Comparison of ENCODE assay signal across 9 cellular contexts in the genomic region with DNA sequence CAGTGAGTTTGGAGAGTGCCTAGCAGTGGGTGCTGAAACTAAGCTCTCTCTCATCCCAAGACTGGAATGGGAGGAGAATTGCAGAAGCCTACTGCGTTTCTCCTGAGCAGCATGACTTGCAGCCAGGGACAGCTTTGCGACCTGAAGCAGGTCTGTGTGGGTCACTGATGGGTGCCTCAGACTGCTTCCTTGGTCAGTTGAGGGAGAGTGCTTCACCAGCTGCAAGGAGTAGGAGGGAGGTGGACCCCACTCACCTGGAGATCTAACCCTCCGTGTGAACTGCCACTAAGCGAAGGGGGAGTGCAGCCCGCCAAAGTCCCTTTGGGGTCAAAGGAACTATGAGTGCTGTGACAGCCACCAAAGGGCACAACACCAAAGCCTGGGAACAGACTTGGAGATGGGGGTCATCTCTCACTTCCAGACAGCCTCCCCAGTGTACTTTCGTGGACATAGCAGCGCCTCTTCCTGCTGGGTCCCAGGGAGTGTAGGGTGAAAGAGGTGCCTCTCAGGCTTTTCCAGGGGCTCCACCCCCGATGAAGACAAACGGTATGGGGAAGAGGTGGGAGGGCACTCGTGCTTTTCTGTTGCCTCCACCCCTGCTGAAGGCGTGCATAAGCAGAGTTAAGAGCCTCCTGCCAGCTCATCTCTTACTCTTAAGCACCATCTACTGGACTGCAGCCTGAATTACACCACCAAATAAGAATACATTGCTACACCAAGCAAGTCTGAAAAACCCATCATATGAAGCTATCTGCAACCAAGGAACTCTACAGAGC. TPM values are rescaled to one million over a fixed set of nuclear protein-coding genes. Genes with fewer than 3 reads are reported as not detected.
DNase-seq lines count a peak whose midpoint lies in the region; ATAC-seq and TF ChIP-seq lines count a peak whose summit lies in the region.
"Had no signal": no experiment of that assay in that cellular context is flagged by ENCODE, and none has a peak within 500 bp of the region (broad histone marks: within the 10 kb centered on the region; RNA-seq: fewer than 3 reads in every experiment).

No MANE protein-coding gene starts in this region.

- H3K36me3 ChIP-seq in suprapubic skin: no peaks in the 10 kb centered on the region

- intact Hi-C loops in dendritic cell treated with granulocyte-macrophage colony-stimulating factor and Interleukin-4, amounts not matched to agents 40 ng/mL and 50 ng/mL, for 4 days (cut with micrococcal nuclease): loop anchor here (2.0 kb wide), 2 partner anchors 444 to 642 kb away; no protein-coding TSS in a partner anchor

- no peaks in the 10 kb centered on the region for H3K36me3 Mint-ChIP-seq in T-helper 17 cell (ENCODE audit: low read depth)
- H3K36me3 Mint-ChIP-seq in dendritic cell treated with granulocyte-macrophage colony-stimulating factor and Interleukin-4, amounts not matched to agents 40 ng/mL and 50 ng/mL, for 4 days (ENCODE audit: low read depth): no peaks in the 10 kb centered on the region

- TF ChIP-seq POLR2A in NB4 (IDR thresholded peaks at IDR 0.05; ENCODE audit: extremely low read depth, insufficient read length): no peak
- no peak for TF ChIP-seq POLR2A in suprapubic skin (IDR thresholded peaks at IDR 0.05)

- TF ChIP-seq EP300 in suprapubic skin (IDR thresholded peaks at IDR 0.05): no peak

- ATAC-seq in HG02798 (IDR thresholded peaks at IDR 0.05; ENCODE audit: poor library complexity, unreplicated experiment) (peak; percentile 97), T-helper 17 cell (peak; percentile 97)

- H3K4me3 ChIP-seq in NB4 (ENCODE audit: low read depth, low read length) (no peak overlapping the region), suprapubic skin (no peak overlapping the region)

- no peak overlapping the region for H3K27ac Mint-ChIP-seq in T-helper 17 cell
- no peak overlapping the region for H3K27ac Mint-ChIP-seq in dendritic cell treated with granulocyte-macrophage colony-stimulating factor and Interleukin-4, amounts not matched to agents 40 ng/mL and 50 ng/mL, for 4 days
- H3K27ac Mint-ChIP-seq: T-helper 1 cell treated with Interleukin-12 subunit alpha and Interleukin-12 subunit beta and Interleukin-4 antibody, amounts not matched to agents 30 μg/mL and 1 μg/mL, for 36 hours had no signal

- H3K27ac ChIP-seq in suprapubic skin: no peak overlapping the region

- H3K27me3 Mint-ChIP-seq in T-helper 17 cell: peaks cover 42% of the 10 kb centered on the region
- no peaks in the 10 kb centered on the region for H3K27me3 Mint-ChIP-seq in dendritic cell treated with granulocyte-macrophage colony-stimulating factor and Interleukin-4, amounts not matched to agents 40 ng/mL and 50 ng/mL, for 4 days

- TF ChIP-seq CTCF in AG09319 (IDR thresholded peaks at IDR 0.05; ENCODE audit: low read depth, low read length) (peak; percentile 72), GM13977 (IDR thresholded peaks at IDR 0.05; ENCODE audit: extremely low read depth, insufficient read depth, missing control alignments) (peak; percentile 73), NB4 (IDR thresholded peaks at IDR 0.05; ENCODE audit: low read depth, low read length) (peak; percentile 73), suprapubic skin (IDR thresholded peaks at IDR 0.05) (peak; percentile 23 to 52)

- H3K9me3 ChIP-seq in T-helper 17 cell (ENCODE audit: control insufficient read depth, low read length, poor library complexity, severe bottlenecking) (no peaks in the 10 kb centered on the region), suprapubic skin (no peaks in the 10 kb centered on the region)

- no peaks in the 10 kb centered on the region for H3K4me1 ChIP-seq in suprapubic skin

- no peaks in the 10 kb centered on the region for H3K9me3 Mint-ChIP-seq in dendritic cell treated with granulocyte-macrophage colony-stimulating factor and Interleukin-4, amounts not matched to agents 40 ng/mL and 50 ng/mL, for 4 days

- DNase-seq in AG09319 (ENCODE audit: extremely low read depth, low read depth) (no peak), GM13977 (ENCODE audit: low spot score) (peak; percentile 35), NB4 (ENCODE audit: low read depth) (peak; percentile 80), T-helper 17 cell (no peak), medulla oblongata (ENCODE audit: extremely low spot score) (peak; percentile 68), suprapubic skin (ENCODE audit: low spot score in 2 of 2) (no peak)

- peaks cover 2% of the 10 kb centered on the region for H3K4me1 Mint-ChIP-seq in T-helper 17 cell
- peaks cover 14% of the 10 kb centered on the region for H3K4me1 Mint-ChIP-seq in dendritic cell treated with granulocyte-macrophage colony-stimulating factor and Interleukin-4, amounts not matched to agents 40 ng/mL and 50 ng/mL, for 4 days (ENCODE audit: low read depth)

- WGBS in suprapubic skin: 16% methylated on average over 6 of the region's 11 CpGs

- in situ Hi-C loops in GM13977 (cut with MboI; ENCODE audit: low pct_unique_long_range_greater_than_20kb, low sequenced_read_pairs, unreplicated experiment): no loop called here

- H3K27me3 ChIP-seq in suprapubic skin: no peaks in the 10 kb centered on the region

- H3K4me3 Mint-ChIP-seq in T-helper 17 cell: no peak overlapping the region
- H3K4me3 Mint-ChIP-seq in dendritic cell treated with granulocyte-macrophage colony-stimulating factor and Interleukin-4, amounts not matched to agents 40 ng/mL and 50 ng/mL, for 4 days: peak overlapping the region; percentile 53
- H3K4me3 Mint-ChIP-seq: T-helper 1 cell treated with Interleukin-12 subunit alpha and Interleukin-12 subunit beta and Interleukin-4 antibody, amounts not matched to agents 30 μg/mL and 1 μg/mL, for 36 hours had no signal

RNA-seq across cellular contexts. Expression of a gene that starts 34.3 kb away (rescaled TPM):
- total RNA-seq in T-helper 17 cell (1 to 10 TPM; 1.7 to 3.6 TPM), suprapubic skin (1 to 10 TPM; 5.3 to 6.2 (median 5.4) TPM)

Comparison
In these comparisons a context has a peak if more than half of its experiments do, and no peak if none do; other contexts are left out.
1. DNase-seq: peak in GM13977 (single experiment), NB4 (single experiment) and medulla oblongata (single experiment); none in AG09319 (single experiment), T-helper 17 cell (0 of 3) and suprapubic skin (0 of 2).
2. Peak in every context shown above with its lines, with median percentiles within 50 percentile points of each other: CTCF ChIP-seq.